ENCODE assay signal across 1 cellular context in the genomic region with DNA sequence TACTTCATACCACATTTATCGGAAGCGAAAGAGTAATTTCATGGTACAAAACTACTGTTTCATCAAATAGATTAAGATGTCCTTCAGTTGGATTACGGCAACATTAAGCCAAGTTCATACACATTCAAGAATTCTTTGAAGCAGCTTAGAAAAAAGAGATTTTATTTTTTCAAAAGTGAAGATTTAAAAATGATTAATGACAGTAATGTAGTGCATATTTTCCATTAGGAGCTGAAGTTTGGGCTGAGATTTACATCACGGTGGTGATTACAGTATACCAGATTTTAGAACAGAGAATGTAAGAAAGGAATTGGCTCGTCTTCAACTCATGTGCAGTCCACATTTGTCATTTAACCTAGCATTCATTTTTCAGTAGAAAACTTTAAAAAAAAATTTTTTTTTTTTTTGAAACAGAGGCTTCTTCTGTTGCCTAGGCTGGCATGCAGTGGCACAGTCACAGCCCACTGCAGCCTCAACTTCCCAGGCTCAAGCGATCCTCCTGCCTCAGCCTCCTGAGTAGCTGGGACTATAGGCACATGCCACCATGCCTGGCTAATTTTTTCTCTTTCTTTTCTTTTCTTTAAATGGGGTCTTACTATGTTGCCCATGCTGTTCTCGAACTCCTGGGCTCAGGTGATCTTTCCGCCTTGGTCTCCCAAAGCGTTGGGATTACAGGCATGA.
TF ChIP-seq lines count a peak whose summit lies in the region.

No MANE protein-coding gene starts in this region.

TF ChIP-seq in endothelial cell of umbilical vein, 7 proteins besides CTCF, POLR2A, EP300 and RAD21 (continued from another document):
- TF ChIP-seq, protein P1, sequence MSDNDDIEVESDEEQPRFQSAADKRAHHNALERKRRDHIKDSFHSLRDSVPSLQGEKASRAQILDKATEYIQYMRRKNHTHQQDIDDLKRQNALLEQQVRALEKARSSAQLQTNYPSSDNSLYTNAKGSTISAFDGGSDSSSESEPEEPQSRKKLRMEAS (IDR thresholded peaks at IDR 0.05; ENCODE audit: insufficient read depth, insufficient read length), result no peak
- no peak for TF ChIP-seq GATA2 (IDR thresholded peaks at IDR 0.05; ENCODE audit: insufficient read depth, insufficient read length, low read depth, low read length)
- no peak for TF ChIP-seq FOS (IDR thresholded peaks at IDR 0.05; ENCODE audit: borderline replicate concordance, insufficient read depth, low read length)
